Comparison of ENCODE assay signal across 8 cellular contexts in genomic region chr22:37803636-37804371, GRCh38. TPM values are rescaled to one million over a fixed set of nuclear protein-coding genes. Genes with fewer than 3 reads are reported as not detected.
A peak's percentile ranks its signal among the peaks of the same experiment; 100 is the strongest.
DNase-seq lines count a peak whose midpoint lies in the region; ATAC-seq, FAIRE-seq and TF ChIP-seq lines count a peak whose summit lies in the region.

No MANE protein-coding gene starts in this region.

- peak overlapping the region; percentile 79 to 91 (median 86) for H3K4me3 ChIP-seq in H1 (ENCODE audit: extremely low read depth in 1 of 4, insufficient read depth in 2 of 4, low read depth in 3 of 4, low read length in 4 of 4)

- H4K8ac ChIP-seq in H1 (ENCODE audit: extremely low read depth, insufficient read depth, low read length), result peak overlapping the region; percentile 95

- H3K9me3 Mint-ChIP-seq in progenitor cell of endocrine pancreas (ENCODE audit: low read depth), result no peaks in the 10 kb centered on the region

- no peaks in the 10 kb centered on the region for H3K9me3 ChIP-seq in H1 (ENCODE audit: insufficient read depth in 2 of 2, low read depth in 1 of 2, low read length in 1 of 2)

- H3K36me3 ChIP-seq in H1 (ENCODE audit: control insufficient read depth in 2 of 4, insufficient read depth in 4 of 4, low read length in 3 of 4), result no peaks in the 10 kb centered on the region

- H2AK5ac ChIP-seq in H1 (ENCODE audit: low read depth, low read length), result no peak overlapping the region

- H3K4me2 ChIP-seq in H1 (ENCODE audit: insufficient read depth in 1 of 2, low read depth in 2 of 2, low read length in 2 of 2), result peak overlapping the region; percentile 91 to 94

- H3K27me3 ChIP-seq in H1 (replicated peaks in 1 of 4; ENCODE audit: control insufficient read depth in 3 of 4, extremely low read depth in 1 of 4, insufficient read depth in 3 of 4, low read length in 3 of 4), result peaks cover 3 to 39% (median 31%) of the 10 kb centered on the region in 4 experiments

- H3K36me3 Mint-ChIP-seq in progenitor cell of endocrine pancreas (ENCODE audit: insufficient read depth), result no peaks in the 10 kb centered on the region

- peak overlapping the region; percentile 88; the same call in 1 of the 2 replicates for H2BK15ac ChIP-seq in H1 (ENCODE audit: low read length)

- TF ChIP-seq RAD21 in H1 (IDR thresholded peaks at IDR 0.05 in 1 of 2, conservative IDR thresholded peaks at IDR 0.05 in 1 of 2; ENCODE audit: low read depth in 2 of 2, low read length in 2 of 2), result no peak

- peaks cover 3% of the 10 kb centered on the region for H3K79me1 ChIP-seq in H1 (ENCODE audit: low read depth, low read length)

- intact Hi-C loops in left cardiac atrium (cut with DNase I), result no loop called here

- no peak overlapping the region for H3K23ac ChIP-seq in H1 (ENCODE audit: insufficient read length)

- peaks cover 33% of the 10 kb centered on the region for H3K4me1 Mint-ChIP-seq in progenitor cell of endocrine pancreas (ENCODE audit: low read depth)

- peak; percentile 38 for DNase-seq in DMS153 treated with DMSO at 0.1 percent for 48 hours (lab: John Stamatoyannopoulos, UW; ENCODE audit: unreplicated experiment)
- DNase-seq in NCI-H748 (lab: John Stamatoyannopoulos, UW; ENCODE audit: unreplicated experiment), result peak; percentile 90
- DNase-seq in H1 (ENCODE audit: low read depth in 1 of 2, low spot score in 2 of 2), result peak in 1 of 2 experiments; percentile 70
- no peak for DNase-seq in progenitor cell of endocrine pancreas (ENCODE audit: low spot score, unreplicated experiment)
- no peak for DNase-seq in stimulated activated CD4-positive, alpha-beta T cell treated with anti-CD3 and anti-CD28 coated beads, Interleukin-1b, Interleukin-23, amount 100 ng/mL, for 48 hours
- DNase-seq in DMS 273 treated with DMSO at 0.1 percent for 48 hours (lab: John Stamatoyannopoulos, UW), result no peak
- no peak for DNase-seq in left cardiac atrium
- DNase-seq in GM20000 (ENCODE audit: low spot score), result no peak

- TF ChIP-seq CTCF in H1 (IDR thresholded peaks at IDR 0.05; ENCODE audit: control extremely low read depth in 1 of 3, insufficient read depth in 1 of 3, low read depth in 1 of 3, low read length in 3 of 3) (no peak), progenitor cell of endocrine pancreas (IDR thresholded peaks at IDR 0.05; ENCODE audit: unreplicated experiment) (no peak), GM20000 (IDR thresholded peaks at IDR 0.05; ENCODE audit: extremely low read depth, missing control alignments) (no peak)

- H3K23me2 ChIP-seq in H1 (ENCODE audit: low read depth, low read length), result peaks cover 48% of the 10 kb centered on the region

- H3K14ac ChIP-seq in H1 (ENCODE audit: insufficient read length), result no peak overlapping the region

- H2BK12ac ChIP-seq in H1 (ENCODE audit: low read depth, low read length), result peak overlapping the region; percentile 69; the same call in 1 of the 2 replicates

- H2AFZ ChIP-seq in H1 (ENCODE audit: low read length), result no peak overlapping the region

- H3K27ac Mint-ChIP-seq in progenitor cell of endocrine pancreas, result peak overlapping the region; percentile 91

- CTCF ChIA-PET in H1 (lab: Charles Lee; ENCODE audit: partially characterized antibody), result interaction anchor here (1.0 to 1.2 kb wide), 2 partner anchors 12 to 16 kb away, joined by 3 read pairs; no protein-coding TSS in a partner anchor

- TF ChIP-seq POLR2A in H1 (IDR thresholded peaks at IDR 0.05; ENCODE audit: control extremely low read depth in 1 of 2, low read depth in 2 of 2, low read length in 2 of 2), result peak in 1 of 2 experiments; percentile 33; a peak in 1 of 3 replicates

- peak overlapping the region in 3 of 4 experiments; percentile 23 to 82 (median 72); a peak in 5 of 7 replicates for H3K9ac ChIP-seq in H1 (replicated peaks in 1 of 4; ENCODE audit: extremely low read depth in 1 of 4, low read depth in 3 of 4, low read length in 3 of 4)

- no peak for TF ChIP-seq EP300 in H1 (IDR thresholded peaks at IDR 0.05; ENCODE audit: borderline replicate concordance in 1 of 2, low read depth in 2 of 2, low read length in 2 of 2)

- WGBS in H1 (ENCODE audit: extremely low coverage in 1 of 2, insufficient coverage in 1 of 2, insufficient read length in 1 of 2, insufficient replicate concordance in 2 of 2, low coverage in 1 of 2, low lambda C conversion rate in 2 of 2, missing lambda C conversion rate in 1 of 2), 2 experiments, result 6% methylated on average over 32 of the region's 34 CpGs; no CpG with 5 or more reads in 1 of the 2 experiments

- peak overlapping the region; percentile 67 for H3K56ac ChIP-seq in H1 (replicated peaks; ENCODE audit: insufficient read length, low read depth, low read length)

- H2BK5ac ChIP-seq in H1 (ENCODE audit: low read depth, low read length), result no peak overlapping the region

- peak overlapping the region; percentile 98 for H3K18ac ChIP-seq in H1 (ENCODE audit: extremely low read depth, low read length)

- peak overlapping the region; percentile 95 for H3K4ac ChIP-seq in H1 (replicated peaks; ENCODE audit: insufficient read length, low read depth, low read length)

- peak overlapping the region; percentile 78 for H4K5ac ChIP-seq in H1 (ENCODE audit: insufficient read length, low read depth, low read length)

- H4K91ac ChIP-seq in H1 (replicated peaks; ENCODE audit: insufficient read length, low read length), result peak overlapping the region; percentile 97

- no peak for FAIRE-seq in H1 (lab: Jason Lieb, UNC)

- peaks cover 0 to 2% of the 10 kb centered on the region in 2 experiments for H4K20me1 ChIP-seq in H1 (replicated peaks in 1 of 2; ENCODE audit: control insufficient read depth in 1 of 2, insufficient read depth in 2 of 2, low read length in 2 of 2)

- peaks cover 0 to 7% of the 10 kb centered on the region in 2 experiments; a peak in 1 of 4 replicates for H3K79me2 ChIP-seq in H1 (ENCODE audit: control insufficient read depth in 1 of 2, insufficient read depth in 2 of 2, low read length in 2 of 2)

- H2BK20ac ChIP-seq in H1 (ENCODE audit: low read length), result peak overlapping the region; percentile 80; the same call in 1 of the 2 replicates

- peaks cover 0 to 22% (median 19%) of the 10 kb centered on the region in 4 experiments; a peak in 6 of 7 replicates for H3K4me1 ChIP-seq in H1 (replicated peaks in 1 of 4; ENCODE audit: control insufficient read depth in 3 of 4, insufficient read depth in 4 of 4, low read length in 3 of 4)

- peaks cover 3% of the 10 kb centered on the region for H3K27me3 Mint-ChIP-seq in progenitor cell of endocrine pancreas

- peak overlapping the region; percentile 94 for H2BK120ac ChIP-seq in H1 (replicated peaks; ENCODE audit: low read depth, low read length)

- POLR2A ChIA-PET in H1 (lab: Charles Lee; ENCODE audit: partially characterized antibody), result interaction anchor here (0.6 to 8.8 kb wide), 24 partner anchors 9 to 213 kb away, joined by 3 to 142 read pairs (median 4); partner anchors contain the start of genes GALR3, GGA1, NOL12 and PDXP

- peak overlapping the region; percentile 83 for H3K4me3 Mint-ChIP-seq in progenitor cell of endocrine pancreas (ENCODE audit: low read depth)

- H3K27ac ChIP-seq in H1 (ENCODE audit: low read depth, low read length), result no peak overlapping the region

- ATAC-seq in left cardiac atrium, result no peak

RNA-seq across cellular contexts. Expression of gene GCAT, which starts 3.9 kb away (rescaled TPM):
- total RNA-seq in H1 (2021; fragmentation: NEBNext Ultra II Directional; extraction: Animal tissue kit (Norgen Biotek cat#: 25700)), result 24.3 and 24.5 TPM in 2 replicates
- 47.5 and 51.7 TPM in 2 replicates for polyA plus RNA-seq in H1 (2011; rRNA removed)
- polyA plus RNA-seq in H1 (2011; cell fraction: cytosol; rRNA removed), result 36.8 TPM
- 61.9 TPM for polyA plus RNA-seq in H1 (2011; cell fraction: nucleus; rRNA removed)
- 19.8 to 42.1 TPM (median 35.7 TPM) in 4 replicates for polyA plus RNA-seq in H1 (2012, experiment 1 of 2)
- 34.4 TPM for polyA plus RNA-seq in H1 (2012, experiment 2 of 2)
- 23.2 TPM for polyA plus RNA-seq in H1 (2013, experiment 1 of 2)
- polyA plus RNA-seq in H1 (2013, experiment 2 of 2), result 23.4 TPM
- 17.4 and 19.2 TPM in 2 replicates for polyA minus RNA-seq in H1 (2011; rRNA and poly(A)+ RNA removed)
- 37.1 TPM for polyA minus RNA-seq in H1 (2011; cell fraction: cytosol; rRNA and poly(A)+ RNA removed)
- 17.9 TPM for polyA minus RNA-seq in H1 (2011; cell fraction: nucleus; rRNA and poly(A)+ RNA removed)
- total RNA-seq in progenitor cell of endocrine pancreas, result 20.2 and 28.1 TPM in 2 replicates
- total RNA-seq in left cardiac atrium, result 10 to 100 TPM; 16.7 to 19.0 TPM

RNA-seq across cellular contexts. Expression of gene GALR3, which starts 19.4 kb away (rescaled TPM):
- total RNA-seq in H1 (2021; fragmentation: NEBNext Ultra II Directional; extraction: Animal tissue kit (Norgen Biotek cat#: 25700)), result 0.46 and 0.84 TPM in 2 replicates
- polyA plus RNA-seq in H1 (2011; rRNA removed), result 0.77 and 1.1 TPM in 2 replicates
- 0.54 TPM for polyA plus RNA-seq in H1 (2011; cell fraction: cytosol; rRNA removed)
- polyA plus RNA-seq in H1 (2011; cell fraction: nucleus; rRNA removed), result 1.7 TPM
- polyA plus RNA-seq in H1 (2012, experiment 1 of 2), result 0.42 to 0.76 TPM (median 0.59 TPM) in 3 of 4 replicates, not detected in the other
- 0.26 TPM for polyA plus RNA-seq in H1 (2012, experiment 2 of 2)
- 0.45 TPM for polyA plus RNA-seq in H1 (2013, experiment 1 of 2)
- 0.64 TPM for polyA plus RNA-seq in H1 (2013, experiment 2 of 2)
- polyA minus RNA-seq in H1 (2011; rRNA and poly(A)+ RNA removed), result 0.39 TPM in 1 of 2 replicates, not detected in the other
- not detected for polyA minus RNA-seq in H1 (2011; cell fraction: cytosol; rRNA and poly(A)+ RNA removed)
- 0.60 TPM for polyA minus RNA-seq in H1 (2011; cell fraction: nucleus; rRNA and poly(A)+ RNA removed)
- 0.41 and 0.87 TPM in 2 replicates for total RNA-seq in progenitor cell of endocrine pancreas
- not detected for total RNA-seq in left cardiac atrium

RNA-seq across cellular contexts. Expression of gene ANKRD54, which starts 40.3 kb away (rescaled TPM):
- 13.3 and 13.7 TPM in 2 replicates for total RNA-seq in H1 (2021; fragmentation: NEBNext Ultra II Directional; extraction: Animal tissue kit (Norgen Biotek cat#: 25700))
- polyA plus RNA-seq in H1 (2011; rRNA removed), result 16.7 and 18.8 TPM in 2 replicates
- 22.3 TPM for polyA plus RNA-seq in H1 (2011; cell fraction: cytosol; rRNA removed)
- 26.7 TPM for polyA plus RNA-seq in H1 (2011; cell fraction: nucleus; rRNA removed)
- 9.5 to 15.4 TPM (median 13.8 TPM) in 4 replicates for polyA plus RNA-seq in H1 (2012, experiment 1 of 2)
- 11.9 TPM for polyA plus RNA-seq in H1 (2012, experiment 2 of 2)
- polyA plus RNA-seq in H1 (2013, experiment 1 of 2), result 12.3 TPM
- polyA plus RNA-seq in H1 (2013, experiment 2 of 2), result 12.1 TPM
- 8.4 and 11.3 TPM in 2 replicates for polyA minus RNA-seq in H1 (2011; rRNA and poly(A)+ RNA removed)
- polyA minus RNA-seq in H1 (2011; cell fraction: cytosol; rRNA and poly(A)+ RNA removed), result 12.0 TPM
- 10.5 TPM for polyA minus RNA-seq in H1 (2011; cell fraction: nucleus; rRNA and poly(A)+ RNA removed)
- total RNA-seq in progenitor cell of endocrine pancreas (23.7 and 24.2 TPM in 2 replicates), left cardiac atrium (10 to 100 TPM in 1 of 2 donors, 1 to 10 TPM in 1; 9.9 to 12.8 TPM)

RNA-seq across cellular contexts. Expression of gene EIF3L, which starts 45.4 kb away (rescaled TPM):
- total RNA-seq in H1 (2021; fragmentation: NEBNext Ultra II Directional; extraction: Animal tissue kit (Norgen Biotek cat#: 25700)), result 622 and 639 TPM in 2 replicates
- 588 and 886 TPM in 2 replicates for polyA plus RNA-seq in H1 (2011; rRNA removed)
- 739 TPM for polyA plus RNA-seq in H1 (2011; cell fraction: cytosol; rRNA removed)
- polyA plus RNA-seq in H1 (2011; cell fraction: nucleus; rRNA removed), result 433 TPM
- 891 to 952 TPM (median 929 TPM) in 4 replicates for polyA plus RNA-seq in H1 (2012, experiment 1 of 2)
- 202 TPM for polyA plus RNA-seq in H1 (2012, experiment 2 of 2)
- 533 TPM for polyA plus RNA-seq in H1 (2013, experiment 1 of 2)
- 561 TPM for polyA plus RNA-seq in H1 (2013, experiment 2 of 2)
- polyA minus RNA-seq in H1 (2011; rRNA and poly(A)+ RNA removed), result 1,196 and 1,601 TPM in 2 replicates
- polyA minus RNA-seq in H1 (2011; cell fraction: cytosol; rRNA and poly(A)+ RNA removed), result 274 TPM
- polyA minus RNA-seq in H1 (2011; cell fraction: nucleus; rRNA and poly(A)+ RNA removed), result 247 TPM
- total RNA-seq in progenitor cell of endocrine pancreas, result 725 and 736 TPM in 2 replicates
- 100 to 1,000 TPM; 282 to 298 TPM for total RNA-seq in left cardiac atrium

Comparison
In these comparisons a context has a peak if more than half of its experiments do, and no peak if none do; other contexts are left out.
1. DNase-seq: peak in DMS153 treated with DMSO at 0.1 percent for 48 hours (single experiment) and NCI-H748 (single experiment); none in progenitor cell of endocrine pancreas (single experiment), stimulated activated CD4-positive, alpha-beta T cell treated with anti-CD3 and anti-CD28 coated beads, Interleukin-1b, Interleukin-23, amount 100 ng/mL, for 48 hours (single experiment), DMS 273 treated with DMSO at 0.1 percent for 48 hours (single experiment), left cardiac atrium (single experiment) and GM20000 (single experiment).